Comparison of ENCODE assay signal across 8 cellular contexts in genomic region chr7:11373546-11374142, GRCh38.
DNase-seq lines count a peak whose midpoint lies in the region; ATAC-seq, FAIRE-seq and TF ChIP-seq lines count a peak whose summit lies in the region.

No MANE protein-coding gene starts in this region.

- in situ Hi-C loops in transverse colon (cut with MboI; ENCODE audit: low pct_ligation_motif_present in 1 of 4, low pct_unique_long_range_greater_than_20kb in 1 of 4, low sequenced_read_pairs in 3 of 4), result no loop called here

- H3K23me2 ChIP-seq in H1 (ENCODE audit: low read depth, low read length), result no peaks in the 10 kb centered on the region

- H3K79me2 ChIP-seq in H1 (ENCODE audit: control insufficient read depth in 1 of 2, insufficient read depth in 2 of 2, low read length in 2 of 2), result no peaks in the 10 kb centered on the region

- H3K79me1 ChIP-seq in H1 (ENCODE audit: low read depth, low read length), result no peaks in the 10 kb centered on the region

- no peak overlapping the region for H3K4me3 ChIP-seq in heart right ventricle
- H3K4me3 ChIP-seq in H1 (ENCODE audit: extremely low read depth in 1 of 4, insufficient read depth in 2 of 4, low read depth in 3 of 4, low read length in 4 of 4), result no peak overlapping the region
- H3K4me3 ChIP-seq in transverse colon, result no peak overlapping the region
- no peak overlapping the region for H3K4me3 ChIP-seq in H7 (ENCODE audit: insufficient read depth, low read depth, low read length)

- H3K27ac ChIP-seq in heart right ventricle (no peak overlapping the region), H1 (ENCODE audit: low read depth, low read length) (no peak overlapping the region), transverse colon (no peak overlapping the region)

- WGBS in heart right ventricle, 2 donors, result 79 to 81% methylated on average over 2 of the region's 2 CpGs
- WGBS in H1 (ENCODE audit: extremely low coverage in 1 of 2, insufficient coverage in 1 of 2, insufficient read length in 1 of 2, insufficient replicate concordance in 2 of 2, low coverage in 1 of 2, low lambda C conversion rate in 2 of 2, missing lambda C conversion rate in 1 of 2), 2 experiments, result 65% methylated on average over 2 of the region's 2 CpGs; no CpG with 5 or more reads in 1 of the 2 experiments
- WGBS in transverse colon (ENCODE audit: low coverage in 1 of 2), 2 donors, result 71 to 80% methylated on average over 2 of the region's 2 CpGs

- ATAC-seq in heart right ventricle (no peak), Right ventricle myocardium superior (ENCODE audit: poor library complexity) (no peak), GM21390 (IDR thresholded peaks at IDR 0.05; ENCODE audit: unreplicated experiment) (no peak)

- no peak overlapping the region for H3K9ac ChIP-seq in H1 (replicated peaks in 1 of 4; ENCODE audit: extremely low read depth in 1 of 4, low read depth in 3 of 4, low read length in 3 of 4)

- no peaks in the 10 kb centered on the region for H3K27me3 ChIP-seq in heart right ventricle
- no peaks in the 10 kb centered on the region for H3K27me3 ChIP-seq in H1 (replicated peaks in 1 of 4; ENCODE audit: control insufficient read depth in 3 of 4, extremely low read depth in 1 of 4, insufficient read depth in 3 of 4, low read length in 3 of 4)
- H3K27me3 ChIP-seq in transverse colon, result no peaks in the 10 kb centered on the region
- no peaks in the 10 kb centered on the region for H3K27me3 ChIP-seq in H7 (ENCODE audit: control insufficient read depth, insufficient read depth, low read length)

- H3K4ac ChIP-seq in H1 (replicated peaks; ENCODE audit: insufficient read length, low read depth, low read length), result no peak overlapping the region

- H4K91ac ChIP-seq in H1 (replicated peaks; ENCODE audit: insufficient read length, low read length), result no peak overlapping the region

- TF ChIP-seq CTCF in heart right ventricle (IDR thresholded peaks at IDR 0.05) (peak in 7 of 9 donors; percentile 22 to 58 (median 37)), H1 (IDR thresholded peaks at IDR 0.05; ENCODE audit: control extremely low read depth in 1 of 3, insufficient read depth in 1 of 3, low read depth in 1 of 3, low read length in 3 of 3) (peak in 2 of 3 experiments; percentile 3 to 56; a peak in 2 of 4 replicates), transverse colon (IDR thresholded peaks at IDR 0.05) (peak in 3 of 5 experiments; percentile 23 to 38 (median 26))

- no peak overlapping the region for H2BK12ac ChIP-seq in H1 (ENCODE audit: low read depth, low read length)

- H3K36me3 ChIP-seq in heart right ventricle (no peaks in the 10 kb centered on the region), H1 (ENCODE audit: control insufficient read depth in 2 of 4, insufficient read depth in 4 of 4, low read length in 3 of 4) (no peaks in the 10 kb centered on the region), transverse colon (no peaks in the 10 kb centered on the region), H7 (replicated peaks; ENCODE audit: control insufficient read depth, insufficient read depth, low read length) (no peaks in the 10 kb centered on the region)

- CTCF ChIA-PET in H1 (lab: Charles Lee; ENCODE audit: partially characterized antibody), result interaction anchor here (0.6 to 2.5 kb wide), 12 partner anchors 8 to 1064 kb away, joined by 3 to 6 read pairs (median 3); no protein-coding TSS in a partner anchor

- DNase-seq in heart right ventricle, result no peak
- no peak for DNase-seq in Right ventricle myocardium superior
- peak; percentile 10 for DNase-seq in NCI-H2227 treated with DMSO at 0.1 percent for 48 hours (lab: John Stamatoyannopoulos, UW)
- no peak for DNase-seq in H1 (ENCODE audit: low read depth in 1 of 2, low spot score in 2 of 2)
- DNase-seq in transverse colon, result no peak
- DNase-seq in H7, result no peak
- DNase-seq in KG1 (lab: John Stamatoyannopoulos, UW), result no peak

- TF ChIP-seq POLR2A in H1 (IDR thresholded peaks at IDR 0.05; ENCODE audit: control extremely low read depth in 1 of 2, low read depth in 2 of 2, low read length in 2 of 2), result no peak
- TF ChIP-seq POLR2A in transverse colon (IDR thresholded peaks at IDR 0.05), result no peak

- H4K5ac ChIP-seq in H1 (ENCODE audit: insufficient read length, low read depth, low read length), result no peak overlapping the region

- intact Hi-C loops in heart right ventricle (cut with DNase I) (no loop called here), Right ventricle myocardium superior (cut with DNase I) (no loop called here), transverse colon (cut with DNase I; ENCODE audit: low total_unique reads) (no loop called here)

- no peaks in the 10 kb centered on the region for H3K4me1 ChIP-seq in heart right ventricle
- H3K4me1 ChIP-seq in H1 (replicated peaks in 1 of 4; ENCODE audit: control insufficient read depth in 3 of 4, insufficient read depth in 4 of 4, low read length in 3 of 4), result no peaks in the 10 kb centered on the region
- H3K4me1 ChIP-seq in transverse colon, result no peaks in the 10 kb centered on the region

- H3K56ac ChIP-seq in H1 (replicated peaks; ENCODE audit: insufficient read length, low read depth, low read length), result no peak overlapping the region

- H2AFZ ChIP-seq in H1 (ENCODE audit: low read length), result no peak overlapping the region

- no peak for TF ChIP-seq EP300 in H1 (IDR thresholded peaks at IDR 0.05; ENCODE audit: borderline replicate concordance in 1 of 2, low read depth in 2 of 2, low read length in 2 of 2)
- no peak for TF ChIP-seq EP300 in transverse colon (IDR thresholded peaks at IDR 0.05; ENCODE audit: low read depth)

- TF ChIP-seq RAD21 in H1 (IDR thresholded peaks at IDR 0.05 in 1 of 2, conservative IDR thresholded peaks at IDR 0.05 in 1 of 2; ENCODE audit: low read depth in 2 of 2, low read length in 2 of 2), result peak in 1 of 2 experiments; percentile 60; a peak in 3 of 4 replicates

- no peak overlapping the region for H2BK15ac ChIP-seq in H1 (ENCODE audit: low read length)

- FAIRE-seq in H1 (lab: Jason Lieb, UNC), result peak; percentile 50

- no peak overlapping the region for H3K14ac ChIP-seq in H1 (ENCODE audit: insufficient read length)

- H2BK120ac ChIP-seq in H1 (replicated peaks; ENCODE audit: low read depth, low read length), result no peak overlapping the region

- no peak overlapping the region for H4K8ac ChIP-seq in H1 (ENCODE audit: extremely low read depth, insufficient read depth, low read length)

- H2BK20ac ChIP-seq in H1 (ENCODE audit: low read length), result no peak overlapping the region

- H2BK5ac ChIP-seq in H1 (ENCODE audit: low read depth, low read length), result no peak overlapping the region

- H3K4me2 ChIP-seq in H1 (ENCODE audit: insufficient read depth in 1 of 2, low read depth in 2 of 2, low read length in 2 of 2), result no peak overlapping the region

- no peak overlapping the region for H3K23ac ChIP-seq in H1 (ENCODE audit: insufficient read length)

- H4K20me1 ChIP-seq in H1 (replicated peaks in 1 of 2; ENCODE audit: control insufficient read depth in 1 of 2, insufficient read depth in 2 of 2, low read length in 2 of 2), result no peaks in the 10 kb centered on the region

- H3K9me3 ChIP-seq in heart right ventricle (no peaks in the 10 kb centered on the region), H1 (ENCODE audit: insufficient read depth in 2 of 2, low read depth in 1 of 2, low read length in 1 of 2) (no peaks in the 10 kb centered on the region), transverse colon (no peaks in the 10 kb centered on the region)

- POLR2A ChIA-PET in H1 (lab: Charles Lee; ENCODE audit: partially characterized antibody), result no interaction called here

- H2AK5ac ChIP-seq in H1 (ENCODE audit: low read depth, low read length), result no peak overlapping the region

- no peak overlapping the region for H3K18ac ChIP-seq in H1 (ENCODE audit: extremely low read depth, low read length)

TF ChIP-seq in H1, 55 proteins besides CTCF, POLR2A, EP300 and RAD21:
- TF ChIP-seq CBX5 (IDR thresholded peaks at IDR 0.05; ENCODE audit: low read depth, low read length) (no peak), SUZ12 (IDR thresholded peaks at IDR 0.05; ENCODE audit: low read length) (no peak), NANOG (IDR thresholded peaks at IDR 0.05; ENCODE audit: insufficient read depth, low read depth, low read length, poor library complexity, severe bottlenecking) (no peak), CHD2 (IDR thresholded peaks at IDR 0.05; ENCODE audit: low read length) (no peak), JUND (IDR thresholded peaks at IDR 0.05; ENCODE audit: low read length) (no peak)
- TF ChIP-seq, protein P1, sequence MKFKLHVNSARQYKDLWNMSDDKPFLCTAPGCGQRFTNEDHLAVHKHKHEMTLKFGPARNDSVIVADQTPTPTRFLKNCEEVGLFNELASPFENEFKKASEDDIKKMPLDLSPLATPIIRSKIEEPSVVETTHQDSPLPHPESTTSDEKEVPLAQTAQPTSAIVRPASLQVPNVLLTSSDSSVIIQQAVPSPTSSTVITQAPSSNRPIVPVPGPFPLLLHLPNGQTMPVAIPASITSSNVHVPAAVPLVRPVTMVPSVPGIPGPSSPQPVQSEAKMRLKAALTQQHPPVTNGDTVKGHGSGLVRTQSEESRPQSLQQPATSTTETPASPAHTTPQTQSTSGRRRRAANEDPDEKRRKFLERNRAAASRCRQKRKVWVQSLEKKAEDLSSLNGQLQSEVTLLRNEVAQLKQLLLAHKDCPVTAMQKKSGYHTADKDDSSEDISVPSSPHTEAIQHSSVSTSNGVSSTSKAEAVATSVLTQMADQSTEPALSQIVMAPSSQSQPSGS (IDR thresholded peaks at IDR 0.05; ENCODE audit: low read length), result no peak
